In genomic region chr6:73481969-73482368, GRCh38 we compare ENCODE assay signal across 22 cellular contexts.
"Had no signal": no experiment of that assay in that cellular context is flagged by ENCODE, and none has a peak within 500 bp of the region (broad histone marks: within the 10 kb centered on the region; RNA-seq: fewer than 3 reads in every experiment).

No MANE protein-coding gene starts in this region.

- H3K27ac Mint-ChIP-seq: activated naive CD4-positive, alpha-beta T cell treated with anti-CD3 and anti-CD28 coated beads, Interleukin-2, amount 50 U/mL, for 24 hours; activated T-cell treated with anti-CD3 and anti-CD28 coated beads, Interleukin-2, amount 50 U/mL, for 72 hours; dendritic cell treated with granulocyte-macrophage colony-stimulating factor and Interleukin-4, amounts not matched to agents 40 ng/mL and 50 ng/mL, for 4 days; immature natural killer cell; stimulated activated naive CD8-positive, alpha-beta T cell treated with anti-CD3 and anti-CD28 coated beads, Interleukin-15, Interleukin-2, amounts not matched to agents 100 ng/mL and 50 ng/mL, for 24 hours; T-cell had no signal

- DNase-seq: activated CD4-positive, CD25-positive, alpha-beta regulatory T cell treated with anti-CD3 and anti-CD28 coated beads, Interleukin-2, amount 50 U/mL, for 72 hours; activated CD8-positive, alpha-beta memory T cell treated with anti-CD3 and anti-CD28 coated beads, Interleukin-2, amount 50 U/mL, for 48 hours; activated effector memory CD4-positive, alpha-beta T cell treated with anti-CD3 and anti-CD28 coated beads, Interleukin-2, amount 50 U/mL, for 16 hours; activated T-cell treated with anti-CD3 and anti-CD28 coated beads, Interleukin-2, amount 50 U/mL, for 72 hours; effector CD4-positive, alpha-beta T cell; foreskin keratinocyte; immature natural killer cell; lower lobe of right lung; mesendoderm; naive B cell; ovary; right cardiac atrium; stimulated activated CD4-positive, alpha-beta T cell treated with anti-CD3 and anti-CD28 coated beads, Interleukin-4, amount 100 ng/mL, for 4 hours; substantia nigra; T-cell; tibial artery had no signal

- H3K36me3 ChIP-seq: ovary had no signal

- H3K4me1 ChIP-seq: foreskin keratinocyte, lower lobe of right lung, tibial artery had no signal

- H3K4me3 Mint-ChIP-seq: activated naive CD4-positive, alpha-beta T cell treated with anti-CD3 and anti-CD28 coated beads, Interleukin-2, amount 50 U/mL, for 24 hours; activated T-cell treated with anti-CD3 and anti-CD28 coated beads, Interleukin-2, amount 50 U/mL, for 72 hours; dendritic cell treated with granulocyte-macrophage colony-stimulating factor and Interleukin-4, amounts not matched to agents 40 ng/mL and 50 ng/mL, for 4 days; immature natural killer cell; naive B cell; stimulated activated naive CD8-positive, alpha-beta T cell treated with anti-CD3 and anti-CD28 coated beads, Interleukin-15, Interleukin-2, amounts not matched to agents 100 ng/mL and 50 ng/mL, for 24 hours; T-cell; T-helper 2 cell treated with Interferon-gamma antibody and Interleukin-4, amounts not matched to agents 5 μg/mL and 100 μg/mL, for 36 hours had no signal

- H3K9me3 Mint-ChIP-seq: activated naive CD4-positive, alpha-beta T cell treated with anti-CD3 and anti-CD28 coated beads, Interleukin-2, amount 50 U/mL, for 24 hours; activated T-cell treated with anti-CD3 and anti-CD28 coated beads, Interleukin-2, amount 50 U/mL, for 72 hours; dendritic cell treated with granulocyte-macrophage colony-stimulating factor and Interleukin-4, amounts not matched to agents 40 ng/mL and 50 ng/mL, for 4 days; immature natural killer cell; naive B cell; stimulated activated naive CD8-positive, alpha-beta T cell treated with anti-CD3 and anti-CD28 coated beads, Interleukin-15, Interleukin-2, amounts not matched to agents 100 ng/mL and 50 ng/mL, for 24 hours; T-cell; T-helper 2 cell treated with Interferon-gamma antibody and Interleukin-4, amounts not matched to agents 5 μg/mL and 100 μg/mL, for 36 hours had no signal

- H3K4me1 Mint-ChIP-seq: activated naive CD4-positive, alpha-beta T cell treated with anti-CD3 and anti-CD28 coated beads, Interleukin-2, amount 50 U/mL, for 24 hours; immature natural killer cell; naive B cell; T-cell had no signal

- ATAC-seq: activated T-cell treated with anti-CD3 and anti-CD28 coated beads, Interleukin-2, amount 50 U/mL, for 72 hours; foreskin keratinocyte; left lobe of liver; lower lobe of right lung; right cardiac atrium; T-cell had no signal

- H3K4me3 ChIP-seq: lower lobe of right lung, ovary, tibial artery had no signal

- H3K27me3 Mint-ChIP-seq: activated naive CD4-positive, alpha-beta T cell treated with anti-CD3 and anti-CD28 coated beads, Interleukin-2, amount 50 U/mL, for 24 hours; dendritic cell treated with granulocyte-macrophage colony-stimulating factor and Interleukin-4, amounts not matched to agents 40 ng/mL and 50 ng/mL, for 4 days; naive B cell; stimulated activated naive CD8-positive, alpha-beta T cell treated with anti-CD3 and anti-CD28 coated beads, Interleukin-15, Interleukin-2, amounts not matched to agents 100 ng/mL and 50 ng/mL, for 24 hours; T-cell had no signal

- H3K27me3 ChIP-seq: foreskin keratinocyte, ovary, tibial artery had no signal

- H3K27ac ChIP-seq: foreskin keratinocyte, lower lobe of right lung, ovary, tibial artery, VCaP had no signal

- H3K9me3 ChIP-seq: lower lobe of right lung, ovary, tibial artery had no signal
